ENCODE assay signal across 1 cellular context in genomic region chr1:175863291-175864050, GRCh38.
TF ChIP-seq lines count a peak whose summit lies in the region.

No MANE protein-coding gene starts in this region.

TF ChIP-seq in GM23338, 12 proteins besides CTCF, POLR2A, EP300 and RAD21 (continued from another document):
- no peak for TF ChIP-seq ZNF462 (CRISPR knock-in tag; IDR thresholded peaks at IDR 0.05)
- no peak for TF ChIP-seq CREB1 (CRISPR knock-in tag; IDR thresholded peaks at IDR 0.05; ENCODE audit: low read depth)
- no peak for TF ChIP-seq ZNF331 (CRISPR knock-in tag; IDR thresholded peaks at IDR 0.05; ENCODE audit: low read depth)
- no peak for TF ChIP-seq JUNB (IDR thresholded peaks at IDR 0.05; ENCODE audit: unreplicated experiment)
- TF ChIP-seq POLR2AphosphoS5 (IDR thresholded peaks at IDR 0.05; ENCODE audit: low read depth), result no peak
- TF ChIP-seq REST (IDR thresholded peaks at IDR 0.05; ENCODE audit: unreplicated experiment), result no peak
- TF ChIP-seq ETS1 (IDR thresholded peaks at IDR 0.05), result no peak
- TF ChIP-seq NANOG (IDR thresholded peaks at IDR 0.05; ENCODE audit: borderline replicate concordance), result no peak
- no peak for TF ChIP-seq EZH2 (IDR thresholded peaks at IDR 0.05; ENCODE audit: low read depth, unreplicated experiment)
TF ChIP-seq in GM23338: peak in this region for 0.
